Comparison of ENCODE assay signal across 8 cellular contexts in genomic region chr1:26306290-26307221, GRCh38. TPM values are rescaled to one million over a fixed set of nuclear protein-coding genes. Genes with fewer than 3 reads are reported as not detected.
DNase-seq lines count a peak whose midpoint lies in the region; ATAC-seq and TF ChIP-seq lines count a peak whose summit lies in the region.

A gene with protein sequence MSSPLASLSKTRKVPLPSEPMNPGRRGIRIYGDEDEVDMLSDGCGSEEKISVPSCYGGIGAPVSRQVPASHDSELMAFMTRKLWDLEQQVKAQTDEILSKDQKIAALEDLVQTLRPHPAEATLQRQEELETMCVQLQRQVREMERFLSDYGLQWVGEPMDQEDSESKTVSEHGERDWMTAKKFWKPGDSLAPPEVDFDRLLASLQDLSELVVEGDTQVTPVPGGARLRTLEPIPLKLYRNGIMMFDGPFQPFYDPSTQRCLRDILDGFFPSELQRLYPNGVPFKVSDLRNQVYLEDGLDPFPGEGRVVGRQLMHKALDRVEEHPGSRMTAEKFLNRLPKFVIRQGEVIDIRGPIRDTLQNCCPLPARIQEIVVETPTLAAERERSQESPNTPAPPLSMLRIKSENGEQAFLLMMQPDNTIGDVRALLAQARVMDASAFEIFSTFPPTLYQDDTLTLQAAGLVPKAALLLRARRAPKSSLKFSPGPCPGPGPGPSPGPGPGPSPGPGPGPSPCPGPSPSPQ (minus strand): TSS chr1:26306636. CDS start chr1:26302883, 3,753 bp downstream.

- peaks cover 38% of the 10 kb centered on the region for H3K4me1 Mint-ChIP-seq in activated naive CD4-positive, alpha-beta T cell treated with anti-CD3 and anti-CD28 coated beads for 36 hours (ENCODE audit: low read depth)

- 1% methylated on average over 12 of the region's 51 CpGs for WGBS in suprapubic skin

- no peaks in the 10 kb centered on the region for H3K36me3 ChIP-seq in SK-N-MC (ENCODE audit: insufficient read depth, low read length)
- no peaks in the 10 kb centered on the region for H3K36me3 ChIP-seq in suprapubic skin

- no peak for TF ChIP-seq EP300 in suprapubic skin (IDR thresholded peaks at IDR 0.05)

- H3K4me3 ChIP-seq in GM08714 (ENCODE audit: low read length) (peak within 1 kb of the TSS; percentile 67), SK-N-MC (peak within 1 kb of the TSS; percentile 89), suprapubic skin (peak within 1 kb of the TSS; percentile 74)

- peak within 1 kb of the TSS; percentile 82 for H3K9ac ChIP-seq in SK-N-MC (ENCODE audit: insufficient read length)

- H3K9me3 ChIP-seq in SK-N-MC (ENCODE audit: low read depth, low read length) (no peaks in the 10 kb centered on the region), suprapubic skin (no peaks in the 10 kb centered on the region)

- no peaks in the 10 kb centered on the region for H3K27me3 Mint-ChIP-seq in activated naive CD4-positive, alpha-beta T cell treated with anti-CD3 and anti-CD28 coated beads for 36 hours (ENCODE audit: low read depth)

- peak within 1 kb of the TSS; percentile 97 for H3K27ac Mint-ChIP-seq in activated naive CD4-positive, alpha-beta T cell treated with anti-CD3 and anti-CD28 coated beads for 36 hours

- no peak for TF ChIP-seq CTCF in suprapubic skin (IDR thresholded peaks at IDR 0.05)

- intact Hi-C loops in activated naive CD4-positive, alpha-beta T cell treated with anti-CD3 and anti-CD28 coated beads for 36 hours (cut with micrococcal nuclease), result loop anchor here (1.0 to 10.0 kb wide), 4 partner anchors 11 to 1062 kb away; partner anchors contain the start of genes CD52 and RSRP1

- H3K9me3 Mint-ChIP-seq in activated naive CD4-positive, alpha-beta T cell treated with anti-CD3 and anti-CD28 coated beads for 36 hours, result no peaks in the 10 kb centered on the region

- no peak for TF ChIP-seq POLR2A in suprapubic skin (IDR thresholded peaks at IDR 0.05)

- no peak within 1 kb of the TSS for H3K27ac ChIP-seq in SK-N-MC
- peak within 1 kb of the TSS; percentile 79 for H3K27ac ChIP-seq in suprapubic skin

- no peaks in the 10 kb centered on the region for H3K36me3 Mint-ChIP-seq in activated naive CD4-positive, alpha-beta T cell treated with anti-CD3 and anti-CD28 coated beads for 36 hours (ENCODE audit: low read depth)

- H3K4me3 Mint-ChIP-seq in activated naive CD4-positive, alpha-beta T cell treated with anti-CD3 and anti-CD28 coated beads for 36 hours, result peak within 1 kb of the TSS; percentile 99

- peaks cover 19% of the 10 kb centered on the region for H3K4me1 ChIP-seq in suprapubic skin

- ATAC-seq in HG02588 (IDR thresholded peaks at IDR 0.05; ENCODE audit: unreplicated experiment), result peak; percentile 98

- DNase-seq in NCI-H1048 (lab: John Stamatoyannopoulos, UW), result peak; percentile 85
- peak; percentile 74 for DNase-seq in SK-N-MC (ENCODE audit: low read depth, low spot score)
- DNase-seq in activated naive CD4-positive, alpha-beta T cell treated with anti-CD3 and anti-CD28 coated beads for 36 hours, result peak; percentile 98
- DNase-seq in glomerular endothelial cell (ENCODE audit: extremely low read depth, low read depth, low spot score), result peak; percentile 71
- peak; percentile 89 for DNase-seq in occipital lobe (lab: John Stamatoyannopoulos, UW)
- peak; percentile 94 for DNase-seq in suprapubic skin (ENCODE audit: low spot score in 2 of 2)

- CTCF ChIA-PET in activated naive CD4-positive, alpha-beta T cell treated with anti-CD3 and anti-CD28 coated beads for 36 hours (lab: Charles Lee), result interaction anchor here (0.6 to 6.1 kb wide), 6 partner anchors 11 to 380 kb away, joined by 3 to 39 read pairs (median 26); partner anchors contain the start of gene CD52

- H3K27me3 ChIP-seq in suprapubic skin, result no peaks in the 10 kb centered on the region

RNA-seq across cellular contexts. Expression of the gene that starts here (rescaled TPM):
- 10 to 100 TPM; 26.4 to 26.9 TPM for total RNA-seq in activated naive CD4-positive, alpha-beta T cell treated with anti-CD3 and anti-CD28 coated beads for 36 hours
- 1.9 and 5.0 TPM in 2 replicates for total RNA-seq in glomerular endothelial cell
- total RNA-seq in occipital lobe, result 5.0 TPM
- 10 to 100 TPM in 2 of 4 donors, 1 to 10 TPM in 2; 3.2 to 19.1 (median 9.1) TPM for total RNA-seq in suprapubic skin
